Comparison of ENCODE assay signal across 6 cellular contexts in genomic region chr1:224566492-224566891, GRCh38. TPM values are rescaled to one million over a fixed set of nuclear protein-coding genes. Genes with fewer than 3 reads are reported as not detected.
DNase-seq lines count a peak whose midpoint lies in the region; ATAC-seq and TF ChIP-seq lines count a peak whose summit lies in the region.
"Not testable (repeated sequence)": the region's sequence is repeated elsewhere in the genome, so short reads cannot be mapped to it uniquely, and the experiment has no call there.

No MANE protein-coding gene starts in this region.

- H3K4me1 ChIP-seq in PC-3 (ENCODE audit: insufficient read depth, low read length): peaks cover 47% of the 10 kb centered on the region
- H3K4me1 ChIP-seq in RWPE2 (ENCODE audit: insufficient read depth, poor library complexity, severe bottlenecking): peaks cover 36% of the 10 kb centered on the region

- peak overlapping the region; percentile 76; the same call in 1 of the 2 replicates for H3K4me2 ChIP-seq in PC-3 (ENCODE audit: low read length)

- not testable (repeated sequence) for BruUV-seq in PC-3 (replicated peaks; lab: Mats Ljungman, UMichigan)

- not testable (repeated sequence) for H4K20me1 ChIP-seq in PC-3 (ENCODE audit: low read length)

- not testable (repeated sequence) for H3K9ac ChIP-seq in PC-3 (ENCODE audit: low read length)

- H3K4me3 Mint-ChIP-seq in CD14-positive monocyte; HFFc6; activated T-helper 1 cell treated with anti-CD3 and anti-CD28 coated beads, Interleukin-12 subunit alpha, Interleukin-12 subunit beta, Interleukin-2, Interleukin-4 antibody, amounts not matched to agents 30 ng/mL and 10 ng/mL and 1 ng/mL, durations not matched to agents 14 hours and 24 hours and 36 hours: not testable (repeated sequence)

- not testable (repeated sequence) for H3K27me3 Mint-ChIP-seq in CD14-positive monocyte (ENCODE audit: low read depth in 3 of 3); HFFc6 (ENCODE audit: insufficient read depth); activated T-helper 1 cell treated with anti-CD3 and anti-CD28 coated beads, Interleukin-12 subunit alpha, Interleukin-12 subunit beta, Interleukin-2, Interleukin-4 antibody, amounts not matched to agents 30 ng/mL and 10 ng/mL and 1 ng/mL, durations not matched to agents 14 hours and 24 hours and 36 hours (ENCODE audit: insufficient read depth)

- not testable (repeated sequence) for H3K4me3 ChIP-seq in PC-3 (ENCODE audit: low read length); RWPE2 (ENCODE audit: severe bottlenecking)

- TF ChIP-seq CTCF in CD14-positive monocyte (IDR thresholded peaks at IDR 0.05); HFFc6 (IDR thresholded peaks at IDR 0.05); PC-3 (conservative IDR thresholded peaks at IDR 0.05; ENCODE audit: low read depth, low read length); RWPE2 (IDR thresholded peaks at IDR 0.05; ENCODE audit: poor library complexity, severe bottlenecking): not testable (repeated sequence)

- H2AFZ ChIP-seq in PC-3 (ENCODE audit: low read length): not testable (repeated sequence)

- not testable (repeated sequence) for ATAC-seq in PC-3; RWPE2 (ENCODE audit: low read depth)

- H3K4me1 Mint-ChIP-seq in CD14-positive monocyte: peaks cover 37% of the 10 kb centered on the region
- H3K4me1 Mint-ChIP-seq in HFFc6 (ENCODE audit: low read depth): peaks cover 70% of the 10 kb centered on the region
- H3K4me1 Mint-ChIP-seq in activated T-helper 1 cell treated with anti-CD3 and anti-CD28 coated beads, Interleukin-12 subunit alpha, Interleukin-12 subunit beta, Interleukin-2, Interleukin-4 antibody, amounts not matched to agents 30 ng/mL and 10 ng/mL and 1 ng/mL, durations not matched to agents 14 hours and 24 hours and 36 hours (ENCODE audit: low read depth): not testable (repeated sequence)

- CTCF ChIA-PET in PC-3 (lab: Charles Lee): not testable (repeated sequence)

- not testable (repeated sequence) for H3K79me2 ChIP-seq in PC-3 (ENCODE audit: low read length)

- H3K36me3 ChIP-seq in PC-3 (ENCODE audit: low read depth, low read length); RWPE2 (ENCODE audit: low read depth): not testable (repeated sequence)

- not testable (repeated sequence) for H3K36me3 Mint-ChIP-seq in CD14-positive monocyte; HFFc6 (ENCODE audit: low read depth); activated T-helper 1 cell treated with anti-CD3 and anti-CD28 coated beads, Interleukin-12 subunit alpha, Interleukin-12 subunit beta, Interleukin-2, Interleukin-4 antibody, amounts not matched to agents 30 ng/mL and 10 ng/mL and 1 ng/mL, durations not matched to agents 14 hours and 24 hours and 36 hours (ENCODE audit: low read depth)

- H3K27me3 ChIP-seq in PC-3 (ENCODE audit: low read length); RWPE2 (ENCODE audit: insufficient read depth, poor library complexity, severe bottlenecking): not testable (repeated sequence)

- H3K9me3 ChIP-seq in PC-3 (ENCODE audit: low read length); RWPE2 (ENCODE audit: severe bottlenecking): not testable (repeated sequence)

- peaks cover 33% of the 10 kb centered on the region for H3F3A ChIP-seq in PC-3 (ENCODE audit: low read length, unreplicated experiment)

- peak overlapping the region in 5 of 7 donors; percentile 11 to 95 (median 76) for H3K27ac Mint-ChIP-seq in CD14-positive monocyte
- H3K27ac Mint-ChIP-seq in HFFc6: peak overlapping the region; percentile 96
- H3K27ac Mint-ChIP-seq in activated T-helper 1 cell treated with anti-CD3 and anti-CD28 coated beads, Interleukin-12 subunit alpha, Interleukin-12 subunit beta, Interleukin-2, Interleukin-4 antibody, amounts not matched to agents 30 ng/mL and 10 ng/mL and 1 ng/mL, durations not matched to agents 14 hours and 24 hours and 36 hours: peak overlapping the region; percentile 21

- H3K9me2 ChIP-seq in PC-3 (replicated peaks; ENCODE audit: low read length): not testable (repeated sequence)

- POLR2A ChIA-PET in PC-3 (lab: Charles Lee; ENCODE audit: unreplicated experiment): not testable (repeated sequence)

- not testable (repeated sequence) for DNase-seq in CD14-positive monocyte (ENCODE audit: low spot score); HFFc6; PC-3; RWPE2 (ENCODE audit: low spot score); activated T-helper 1 cell treated with anti-CD3 and anti-CD28 coated beads, Interleukin-12 subunit alpha, Interleukin-12 subunit beta, Interleukin-2, Interleukin-4 antibody, amounts not matched to agents 30 ng/mL and 10 ng/mL and 1 ng/mL, durations not matched to agents 14 hours and 24 hours and 36 hours (ENCODE audit: low spot score); epithelial cell of prostate (ENCODE audit: low read depth, low spot score)

- not testable (repeated sequence) for H3K9me3 Mint-ChIP-seq in CD14-positive monocyte; HFFc6; activated T-helper 1 cell treated with anti-CD3 and anti-CD28 coated beads, Interleukin-12 subunit alpha, Interleukin-12 subunit beta, Interleukin-2, Interleukin-4 antibody, amounts not matched to agents 30 ng/mL and 10 ng/mL and 1 ng/mL, durations not matched to agents 14 hours and 24 hours and 36 hours

- peak overlapping the region; percentile 94 for H3K27ac ChIP-seq in PC-3 (ENCODE audit: low read length)
- peak overlapping the region; percentile 90 for H3K27ac ChIP-seq in RWPE2 (ENCODE audit: poor library complexity, severe bottlenecking)
- peak overlapping the region; percentile 80 for H3K27ac ChIP-seq in epithelial cell of prostate

- intact Hi-C loops in CD14-positive monocyte (cut with micrococcal nuclease); activated T-helper 1 cell treated with anti-CD3 and anti-CD28 coated beads, Interleukin-12 subunit alpha, Interleukin-12 subunit beta, Interleukin-2, Interleukin-4 antibody, amounts not matched to agents 30 ng/mL and 10 ng/mL and 1 ng/mL, durations not matched to agents 14 hours and 24 hours and 36 hours (cut with micrococcal nuclease): not testable (repeated sequence)
- intact Hi-C loops in PC-3 (cut with micrococcal nuclease): loop anchor here (5.0 kb wide), 2 partner anchors 51 to 134 kb away; partner anchors contain the start of genes CNIH3 and WDR26

RNA-seq across cellular contexts. Expression of gene CNIH3, which starts 49.6 kb away (rescaled TPM):
- polyA plus RNA-seq in CD14-positive monocyte: under 1 TPM in 1 of 2 donors, not detected in 1; 0.37 TPM
- total RNA-seq in HFFc6 (2021; fragmentation: NEBNext Ultra II Directional; extraction: Animal tissue kit (Norgen Biotek cat#: 25700)): 10 to 100 TPM; 18.6 to 32.3 (median 30.5) TPM
- total RNA-seq in PC-3 (2014; rRNA removed): 5.6 and 7.4 TPM in 2 replicates
- 0.96 and 1.4 TPM in 2 replicates for total RNA-seq in activated T-helper 1 cell treated with anti-CD3 and anti-CD28 coated beads, Interleukin-12 subunit alpha, Interleukin-12 subunit beta, Interleukin-2, Interleukin-4 antibody, amounts not matched to agents 30 ng/mL and 10 ng/mL and 1 ng/mL, durations not matched to agents 14 hours and 24 hours and 36 hours

Comparison
In these comparisons a context has a peak if more than half of its experiments do, and no peak if none do; other contexts are left out.
1. H3K27ac Mint-ChIP-seq: peak in every context shown above with its lines; median percentile 96 in HFFc6; 76 in CD14-positive monocyte; 21 in activated T-helper 1 cell treated with anti-CD3 and anti-CD28 coated beads, Interleukin-12 subunit alpha, Interleukin-12 subunit beta, Interleukin-2, Interleukin-4 antibody, amounts not matched to agents 30 ng/mL and 10 ng/mL and 1 ng/mL, durations not matched to agents 14 hours and 24 hours and 36 hours.